Comparison of ENCODE assay signal across 14 cellular contexts in genomic region chr3:2511356-2511755, GRCh38.
A peak's percentile ranks its signal among the peaks of the same experiment; 100 is the strongest.
DNase-seq lines count a peak whose midpoint lies in the region; ATAC-seq, FAIRE-seq and TF ChIP-seq lines count a peak whose summit lies in the region.
"Had no signal": no experiment of that assay in that cellular context is flagged by ENCODE, and none has a peak within 500 bp of the region (broad histone marks: within the 10 kb centered on the region; RNA-seq: fewer than 3 reads in every experiment).

No MANE protein-coding gene starts in this region.

- H3K36me3 ChIP-seq in heart right ventricle (no peaks in the 10 kb centered on the region), upper lobe of right lung (no peaks in the 10 kb centered on the region)
- H3K36me3 ChIP-seq: vagina had no signal

- no peak overlapping the region for H3K4me3 ChIP-seq in heart right ventricle
- H3K4me3 ChIP-seq in upper lobe of right lung, result no peak overlapping the region

- no peak for FAIRE-seq in RCC 7860 (lab: Jason Lieb, UNC)
- FAIRE-seq: colon had no signal

- ATAC-seq in Right ventricle myocardium inferior (no peak), heart right ventricle (peak in 1 of 8 donors; percentile 29), upper lobe of right lung (no peak), HG03442 (IDR thresholded peaks at IDR 0.05; ENCODE audit: unreplicated experiment) (no peak)
- ATAC-seq: natural killer cell treated with Interleukin-12 subunit alpha and Interleukin-12 subunit beta and Interleukin-15 and Interleukin-18, amount 100 ng/mL, for 72 hours had no signal

- H3K4me1 ChIP-seq in heart right ventricle (peaks cover 0 to 8% (median 0%) of the 10 kb centered on the region in 9 donors), upper lobe of right lung (no peaks in the 10 kb centered on the region)
- H3K4me1 ChIP-seq: vagina had no signal

- H3K27ac ChIP-seq in heart right ventricle, result no peak overlapping the region
- peak overlapping the region; percentile 13 for H3K27ac ChIP-seq in temporal lobe (ENCODE audit: low read depth, low read length)
- H3K27ac ChIP-seq in upper lobe of right lung, result no peak overlapping the region
- H3K27ac ChIP-seq: HL-60, vagina had no signal

- TF ChIP-seq CTCF in heart right ventricle (IDR thresholded peaks at IDR 0.05), result no peak
- no peak for TF ChIP-seq CTCF in upper lobe of right lung (IDR thresholded peaks at IDR 0.05)

- peak; percentile 60 for DNase-seq in Right ventricle myocardium inferior (ENCODE audit: missing footprints)
- DNase-seq in cardiac septum (ENCODE audit: low spot score), result no peak
- peak; percentile 87 for DNase-seq in NCI-H748 (lab: John Stamatoyannopoulos, UW; ENCODE audit: unreplicated experiment)
- DNase-seq in heart right ventricle, result peak; percentile 10 to 33
- DNase-seq in RCC 7860 (ENCODE audit: low spot score), result no peak
- no peak for DNase-seq in upper lobe of right lung
- DNase-seq: ACHN, EL had no signal

- intact Hi-C loops in Right ventricle myocardium inferior (cut with DNase I) (no loop called here), cardiac septum (cut with DNase I) (no loop called here), heart right ventricle (cut with DNase I) (no loop called here), upper lobe of right lung (cut with DNase I) (no loop called here)

- no peaks in the 10 kb centered on the region for H3K27me3 ChIP-seq in heart right ventricle
- no peaks in the 10 kb centered on the region for H3K27me3 ChIP-seq in upper lobe of right lung
- H3K27me3 ChIP-seq: vagina had no signal

- no peaks in the 10 kb centered on the region for H3K9me3 ChIP-seq in heart right ventricle
- H3K9me3 ChIP-seq in upper lobe of right lung, result no peaks in the 10 kb centered on the region
- H3K9me3 ChIP-seq: vagina had no signal

- WGBS in heart right ventricle, 2 donors, result 12 to 15% methylated on average over 10 of the region's 10 CpGs

Comparison
In these comparisons a context has a peak if more than half of its experiments do, and no peak if none do; other contexts are left out.
1. DNase-seq: peak in Right ventricle myocardium inferior (single experiment), NCI-H748 (single experiment) and heart right ventricle (2 of 2); none in cardiac septum (single experiment), RCC 7860 (single experiment) and upper lobe of right lung (single experiment).